In the genomic region with DNA sequence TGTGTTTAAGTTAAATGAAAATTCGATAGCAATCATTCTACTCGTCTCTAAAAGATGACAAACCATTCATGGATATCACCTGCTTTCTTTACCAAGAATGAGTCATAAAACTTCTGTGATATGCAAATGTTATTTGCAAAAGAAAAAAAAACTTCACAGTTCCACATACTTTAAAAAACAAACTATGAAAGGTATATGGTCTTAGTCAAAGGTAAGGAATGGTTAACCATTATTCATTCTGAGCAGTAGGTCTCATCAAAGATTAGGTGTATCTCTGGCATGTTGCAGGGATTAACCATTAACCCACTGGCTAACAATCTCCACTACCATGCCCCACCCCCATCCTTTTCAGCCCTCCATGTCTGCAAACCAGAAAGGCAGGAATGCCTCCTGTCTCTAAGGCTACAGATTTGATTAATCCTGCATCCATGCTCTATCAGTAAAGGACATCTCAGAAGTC, we compare ENCODE assay signal across 9 cellular contexts. TPM values are rescaled to one million over a fixed set of nuclear protein-coding genes. Genes with fewer than 3 reads are reported as not detected.
A peak's percentile ranks its signal among the peaks of the same experiment; 100 is the strongest.
DNase-seq lines count a peak whose midpoint lies in the region; ATAC-seq, FAIRE-seq and TF ChIP-seq lines count a peak whose summit lies in the region.
"Had no signal": no experiment of that assay in that cellular context is flagged by ENCODE, and none has a peak within 500 bp of the region (broad histone marks: within the 10 kb centered on the region; RNA-seq: fewer than 3 reads in every experiment).

No MANE protein-coding gene starts in this region.

- WGBS in aorta, 2 donors = 81 to 89% methylated on average over 2 of the region's 2 CpGs

- H3K9me3 ChIP-seq in keratinocyte (ENCODE audit: control insufficient read depth, low read depth, low read length) = no peaks in the 10 kb centered on the region
- no peaks in the 10 kb centered on the region for H3K9me3 ChIP-seq in aorta (ENCODE audit: control insufficient read depth, low read length)

- H3K9ac ChIP-seq in keratinocyte (ENCODE audit: control insufficient read depth, extremely low read depth, insufficient read depth, low read length) = no peak overlapping the region

- no peaks in the 10 kb centered on the region for H3K27me3 Mint-ChIP-seq in endothelial cell (ENCODE audit: unreplicated experiment)

- FAIRE-seq in keratinocyte (lab: Jason Lieb, UNC) = peak; percentile 78

- peaks cover 2% of the 10 kb centered on the region for H3K9me1 ChIP-seq in keratinocyte (ENCODE audit: control insufficient read depth, extremely low read depth, insufficient read depth, low read length)

- H3K4me1 ChIP-seq in keratinocyte (ENCODE audit: control insufficient read depth, extremely low read depth, insufficient read depth, low read length) (peaks cover 38% of the 10 kb centered on the region), aorta (ENCODE audit: control insufficient read depth in 1 of 2, insufficient read depth in 2 of 2, low read length in 2 of 2) (no peaks in the 10 kb centered on the region)

- peaks cover 17% of the 10 kb centered on the region for H4K20me1 ChIP-seq in keratinocyte (ENCODE audit: control insufficient read depth, extremely low read depth, insufficient read depth, low read length)

- DNase-seq in HuH-7.5 (ENCODE audit: low spot score) (peak; percentile 37), keratinocyte (ENCODE audit: low read depth, low spot score) (peak; percentile 66), dedifferentiated amniotic fluid mesenchymal stem cell (ENCODE audit: extremely low spot score) (no peak), NCI-H2107 (lab: John Stamatoyannopoulos, UW) (no peak), aorta (no peak), endothelial cell (ENCODE audit: low spot score) (no peak)
- DNase-seq: activated naive CD8-positive, alpha-beta T cell treated with anti-CD3 and anti-CD28 coated beads for 36 hours had no signal

- no peak overlapping the region for H3K4me3 Mint-ChIP-seq in endothelial cell (ENCODE audit: unreplicated experiment)
- H3K4me3 Mint-ChIP-seq: activated naive CD8-positive, alpha-beta T cell treated with anti-CD3 and anti-CD28 coated beads for 36 hours had no signal

- peaks cover 22% of the 10 kb centered on the region for H3K4me1 Mint-ChIP-seq in endothelial cell (ENCODE audit: unreplicated experiment)

- ATAC-seq in GM18511 (IDR thresholded peaks at IDR 0.05; ENCODE audit: unreplicated experiment) (peak; percentile 89), GM21786 (IDR thresholded peaks at IDR 0.05; ENCODE audit: unreplicated experiment) (peak; percentile 72), aorta (ENCODE audit: low FRiP score) (no peak)

- peaks cover 94% of the 10 kb centered on the region for H3K79me2 ChIP-seq in keratinocyte (ENCODE audit: control insufficient read depth, insufficient read depth, low read length)

- dilution Hi-C loops in keratinocyte (cut with MboI; ENCODE audit: extremely low pct_ligation_motif_present, low sequenced_read_pairs) = no loop called here

- peak overlapping the region; percentile 86 for H3K4me2 ChIP-seq in keratinocyte (ENCODE audit: control insufficient read depth, extremely low read depth, insufficient read depth, low read depth, low read length)

- H3K27ac Mint-ChIP-seq in endothelial cell (ENCODE audit: unreplicated experiment) = no peak overlapping the region
- H3K27ac Mint-ChIP-seq: activated naive CD8-positive, alpha-beta T cell treated with anti-CD3 and anti-CD28 coated beads for 36 hours had no signal

- intact Hi-C loops in aorta (cut with DNase I) = no loop called here

- no peak for TF ChIP-seq CTCF in keratinocyte (optimal IDR thresholded peaks at IDR 0.05 in 1 of 3, IDR thresholded peaks at IDR 0.05 in 1 of 3, conservative IDR thresholded peaks at IDR 0.05 in 1 of 3; ENCODE audit: extremely low read depth in 1 of 3, insufficient read depth in 2 of 3, low read length in 3 of 3)
- no peak for TF ChIP-seq CTCF in endothelial cell (IDR thresholded peaks at IDR 0.05; ENCODE audit: unreplicated experiment)

- H3K27me3 ChIP-seq in keratinocyte (ENCODE audit: control insufficient read depth, extremely low read depth, insufficient read depth, low read length) = no peaks in the 10 kb centered on the region
- H3K27me3 ChIP-seq in aorta (ENCODE audit: control insufficient read depth in 1 of 2, insufficient read depth in 2 of 2, low read length in 1 of 2) = no peaks in the 10 kb centered on the region

- H3K36me3 Mint-ChIP-seq in endothelial cell (ENCODE audit: low read depth, unreplicated experiment) = peaks cover 26% of the 10 kb centered on the region
- H3K36me3 Mint-ChIP-seq: activated naive CD8-positive, alpha-beta T cell treated with anti-CD3 and anti-CD28 coated beads for 36 hours had no signal

- peaks cover 7% of the 10 kb centered on the region for H3K9me3 Mint-ChIP-seq in endothelial cell (ENCODE audit: unreplicated experiment)

- H3K27ac ChIP-seq in keratinocyte (ENCODE audit: control insufficient read depth, insufficient read depth, low read length) = peak overlapping the region; percentile 74
- no peak overlapping the region for H3K27ac ChIP-seq in aorta (ENCODE audit: low read depth in 1 of 2, low read length in 2 of 2)

- no peak overlapping the region for H2AFZ ChIP-seq in keratinocyte (ENCODE audit: control insufficient read depth, low read length)

- H3K36me3 ChIP-seq in keratinocyte (ENCODE audit: control insufficient read depth in 2 of 2, extremely low read depth in 1 of 2, insufficient read depth in 2 of 2, low read length in 2 of 2) = peaks cover 4 to 5% of the 10 kb centered on the region in 2 experiments
- H3K36me3 ChIP-seq in aorta (ENCODE audit: control insufficient read depth in 1 of 2, insufficient read depth in 2 of 2, low read length in 1 of 2) = no peaks in the 10 kb centered on the region

- H3K4me3 ChIP-seq in keratinocyte (ENCODE audit: control insufficient read depth in 2 of 3, extremely low read depth in 1 of 3, insufficient read depth in 2 of 3, low read depth in 1 of 3, low read length in 3 of 3) (peak overlapping the region in 1 of 3 experiments; percentile 50), aorta (ENCODE audit: low read length in 2 of 2) (no peak overlapping the region)

RNA-seq across cellular contexts. Expression of a gene that starts 44.4 kb away (rescaled TPM):
- polyA plus RNA-seq in keratinocyte = 28.0 to 59.9 TPM (median 29.9 TPM) in 3 replicates
- 16.1 TPM for polyA plus RNA-seq in keratinocyte (2011; ENCODE audit: low read depth)
- 22.9 and 31.8 TPM in 2 replicates for polyA plus RNA-seq in keratinocyte (2011; cell fraction: cytosol; rRNA removed)
- polyA plus RNA-seq in keratinocyte (2011; cell fraction: nucleus; rRNA removed) = 67.8 and 76.2 TPM in 2 replicates
- 23.6 and 44.7 TPM in 2 replicates for polyA plus RNA-seq in keratinocyte (2012; ENCODE audit: low replicate concordance)
- polyA minus RNA-seq in keratinocyte = 115 to 156 TPM (median 131 TPM) in 3 replicates
- polyA minus RNA-seq in keratinocyte (2011; cell fraction: cytosol; rRNA and poly(A)+ RNA removed) = 92.3 TPM
- 167 and 251 TPM in 2 replicates for polyA minus RNA-seq in keratinocyte (2011; cell fraction: nucleus; rRNA and poly(A)+ RNA removed)
- 10 to 100 TPM; 48.3 to 50.5 TPM for total RNA-seq in aorta
- polyA plus RNA-seq in aorta = 1 to 10 TPM; 7.3 to 8.0 TPM
- total RNA-seq in endothelial cell (ENCODE audit: unreplicated experiment) = 46.3 TPM

Comparison
In these comparisons a context has a peak if more than half of its experiments do, and no peak if none do; other contexts are left out.
1. DNase-seq: peak in HuH-7.5 (single experiment) and keratinocyte (single experiment); none in dedifferentiated amniotic fluid mesenchymal stem cell (single experiment), NCI-H2107 (single experiment), aorta (0 of 2) and endothelial cell (single experiment).